ENCODE assay signal across 1 cellular context in genomic region chr2:47653909-47654789, GRCh38.
TF ChIP-seq lines count a peak whose summit lies in the region.

No MANE protein-coding gene starts in this region.

TF ChIP-seq in GM23338, 12 proteins besides CTCF, POLR2A, EP300 and RAD21 (continued from another document):
- TF ChIP-seq ZNF462 (CRISPR knock-in tag; IDR thresholded peaks at IDR 0.05) = no peak
